15 cellular contexts compared by ENCODE assay signal in the genomic region with DNA sequence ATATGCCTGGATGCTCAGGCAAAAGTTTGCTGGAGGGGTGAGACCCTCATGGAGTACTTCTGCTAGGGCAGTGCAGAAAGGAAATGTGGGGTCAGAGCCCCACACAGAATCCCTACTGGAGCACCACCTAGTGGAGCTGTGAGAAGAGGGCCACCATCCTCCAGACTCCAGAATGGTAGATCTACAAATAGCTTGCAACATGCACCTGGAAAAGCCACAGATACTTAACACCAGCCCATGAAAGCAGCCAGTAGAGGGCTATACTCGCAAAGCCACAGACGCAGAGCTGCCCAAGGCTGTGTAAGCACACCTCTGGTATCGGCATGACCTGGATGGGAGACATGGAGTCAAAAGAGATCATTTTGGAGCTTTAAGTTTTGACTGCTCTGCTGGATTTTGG.
DNase-seq lines count a peak whose midpoint lies in the region; ATAC-seq and TF ChIP-seq lines count a peak whose summit lies in the region.
"Had no signal": no experiment of that assay in that cellular context is flagged by ENCODE, and none has a peak within 500 bp of the region (broad histone marks: within the 10 kb centered on the region; RNA-seq: fewer than 3 reads in every experiment).

No MANE protein-coding gene starts in this region.

- intact Hi-C loops in naive thymus-derived CD4-positive, alpha-beta T cell (cut with micrococcal nuclease) = no loop called here

- no peak overlapping the region for H2AFZ ChIP-seq in OCI-LY1 (ENCODE audit: low read length)
- H2AFZ ChIP-seq in MM.1S (ENCODE audit: low read length) = no peak overlapping the region
- H2AFZ ChIP-seq: PC-9 had no signal

- peaks cover 0 to 21% (median 8%) of the 10 kb centered on the region in 11 donors for H3K9me3 Mint-ChIP-seq in naive thymus-derived CD4-positive, alpha-beta T cell
- H3K9me3 Mint-ChIP-seq: activated T-helper 1 cell treated with anti-CD3 and anti-CD28 coated beads, Interleukin-12 subunit alpha, Interleukin-12 subunit beta, Interleukin-2, Interleukin-4 antibody, amounts not matched to agents 30 ng/mL and 10 ng/mL and 1 ng/mL, durations not matched to agents 14 hours and 24 hours and 36 hours had no signal

- POLR2A ChIA-PET in BJ (lab: Charles Lee) = no interaction called here
- POLR2A ChIA-PET in naive thymus-derived CD4-positive, alpha-beta T cell (lab: Charles Lee) = no interaction called here

- H3K9ac ChIP-seq in OCI-LY1 (ENCODE audit: low read length) (no peak overlapping the region), MM.1S (ENCODE audit: low read length) (no peak overlapping the region)

- CTCF ChIA-PET in BJ (lab: Yijun Ruan, JAX) = interaction anchor here (0.6 to 1.1 kb wide), 3 partner anchors 13 to 82 kb away, joined by 3 read pairs; no protein-coding TSS in a partner anchor
- CTCF ChIA-PET in naive thymus-derived CD4-positive, alpha-beta T cell (lab: Charles Lee) = no interaction called here

- H3K9me3 ChIP-seq in OCI-LY1 (ENCODE audit: low read length) (no peaks in the 10 kb centered on the region), MM.1S (replicated peaks; ENCODE audit: insufficient read depth, low read length) (no peaks in the 10 kb centered on the region)
- H3K9me3 ChIP-seq in naive thymus-derived CD4-positive, alpha-beta T cell (ENCODE audit: control insufficient read depth in 2 of 3, low read length in 3 of 3) = no peaks in the 10 kb centered on the region
- H3K9me3 ChIP-seq: BE2C had no signal

- TF ChIP-seq CTCF in BJ (IDR thresholded peaks at IDR 0.05; ENCODE audit: insufficient read depth, low read depth, low read length) = 0 out of 2 replicates have a peak, but pooled peaks have one; percentile 10
- TF ChIP-seq CTCF in GM12875 (IDR thresholded peaks at IDR 0.05; ENCODE audit: borderline replicate concordance, insufficient read depth, low read depth, low read length) = 0 out of 2 replicates have a peak, but pooled peaks have one; percentile 25
- TF ChIP-seq CTCF in OCI-LY1 (IDR thresholded peaks at IDR 0.05; ENCODE audit: low read length) = peak; percentile 22
- TF ChIP-seq CTCF in fibroblast of mammary gland (conservative IDR thresholded peaks at IDR 0.05; ENCODE audit: control insufficient read depth, insufficient read depth, low read depth, low read length) = peak; percentile 27
- TF ChIP-seq CTCF in MM.1S (IDR thresholded peaks at IDR 0.05; ENCODE audit: low read length) = no peak

- ATAC-seq in HG02642 (IDR thresholded peaks at IDR 0.05; ENCODE audit: poor library complexity, unreplicated experiment) = no peak
- ATAC-seq in naive thymus-derived CD4-positive, alpha-beta T cell = no peak

- H3K27me3 ChIP-seq in BJ (ENCODE audit: control insufficient read depth, insufficient read depth, low read length) = no peaks in the 10 kb centered on the region
- no peaks in the 10 kb centered on the region for H3K27me3 ChIP-seq in OCI-LY1 (ENCODE audit: insufficient read depth, low read length)
- H3K27me3 ChIP-seq in naive thymus-derived CD4-positive, alpha-beta T cell (ENCODE audit: control insufficient read depth in 2 of 2, insufficient read depth in 2 of 2, low read length in 2 of 2) = no peaks in the 10 kb centered on the region
- H3K27me3 ChIP-seq in MM.1S (replicated peaks; ENCODE audit: insufficient read depth, low read length) = no peaks in the 10 kb centered on the region
- H3K27me3 ChIP-seq: BE2C had no signal

- H3K4me1 Mint-ChIP-seq in naive thymus-derived CD4-positive, alpha-beta T cell = peaks cover 0 to 5% (median 3%) of the 10 kb centered on the region in 7 donors

- no peak overlapping the region for H3K4me2 ChIP-seq in OCI-LY1 (ENCODE audit: low read length)
- H3K4me2 ChIP-seq in MM.1S (ENCODE audit: low read depth, low read length) = no peak overlapping the region
- H3K4me2 ChIP-seq: PC-9 had no signal

- H3F3A ChIP-seq in OCI-LY1 (ENCODE audit: insufficient read depth, low read length) (no peaks in the 10 kb centered on the region), MM.1S (ENCODE audit: insufficient read depth, low read length) (no peaks in the 10 kb centered on the region)

- no peaks in the 10 kb centered on the region for H4K20me1 ChIP-seq in OCI-LY1 (ENCODE audit: insufficient read depth, low read length)
- H4K20me1 ChIP-seq in MM.1S (ENCODE audit: insufficient read depth, low read length) = no peaks in the 10 kb centered on the region

- no peaks in the 10 kb centered on the region for H3K36me3 ChIP-seq in BJ (ENCODE audit: control insufficient read depth, insufficient read depth, low read length)
- H3K36me3 ChIP-seq in OCI-LY1 (ENCODE audit: insufficient read depth, low read length) = no peaks in the 10 kb centered on the region
- no peaks in the 10 kb centered on the region for H3K36me3 ChIP-seq in naive thymus-derived CD4-positive, alpha-beta T cell (ENCODE audit: control insufficient read depth in 2 of 3, insufficient read depth in 3 of 3, low read length in 3 of 3)
- H3K36me3 ChIP-seq in MM.1S (replicated peaks; ENCODE audit: insufficient read depth, low read length) = no peaks in the 10 kb centered on the region
- H3K36me3 ChIP-seq: BE2C had no signal

- H3K4me3 ChIP-seq in BJ (ENCODE audit: low read depth, low read length) = no peak overlapping the region
- no peak overlapping the region for H3K4me3 ChIP-seq in GM12875 (ENCODE audit: low read depth, low read length)
- no peak overlapping the region for H3K4me3 ChIP-seq in OCI-LY1 (ENCODE audit: low read depth, low read length, poor library complexity, severe bottlenecking)
- no peak overlapping the region for H3K4me3 ChIP-seq in fibroblast of mammary gland (ENCODE audit: control insufficient read depth, low read depth, low read length)
- H3K4me3 ChIP-seq in naive thymus-derived CD4-positive, alpha-beta T cell (ENCODE audit: low read length) = no peak overlapping the region
- H3K4me3 ChIP-seq in MM.1S (ENCODE audit: low read length) = no peak overlapping the region
- H3K4me3 ChIP-seq: PC-9 had no signal

- H3K27ac ChIP-seq in OCI-LY1 (ENCODE audit: low read depth, low read length, poor library complexity, severe bottlenecking) (no peak overlapping the region), MM.1S (ENCODE audit: low read length) (no peak overlapping the region)
- no peak overlapping the region for H3K27ac ChIP-seq in naive thymus-derived CD4-positive, alpha-beta T cell (ENCODE audit: low read depth, low read length)
- H3K27ac ChIP-seq: PC-9 had no signal

- peaks cover 0 to 10% (median 0%) of the 10 kb centered on the region in 5 donors for H3K36me3 Mint-ChIP-seq in naive thymus-derived CD4-positive, alpha-beta T cell

- peaks cover 0 to 31% (median 18%) of the 10 kb centered on the region in 5 donors for H3K27me3 Mint-ChIP-seq in naive thymus-derived CD4-positive, alpha-beta T cell

- no peak overlapping the region for H3K27ac Mint-ChIP-seq in naive thymus-derived CD4-positive, alpha-beta T cell
- H3K27ac Mint-ChIP-seq: activated T-helper 1 cell treated with anti-CD3 and anti-CD28 coated beads, Interleukin-12 subunit alpha, Interleukin-12 subunit beta, Interleukin-2, Interleukin-4 antibody, amounts not matched to agents 30 ng/mL and 10 ng/mL and 1 ng/mL, durations not matched to agents 14 hours and 24 hours and 36 hours had no signal

- no peak for DNase-seq in BJ (ENCODE audit: low read depth)
- DNase-seq in fibroblast of mammary gland (ENCODE audit: low read depth) = no peak
- DNase-seq in naive thymus-derived CD4-positive, alpha-beta T cell = no peak
- no peak for DNase-seq in NCI-H2196 (lab: John Stamatoyannopoulos, UW; ENCODE audit: unreplicated experiment)
- no peak for DNase-seq in MM.1S
- DNase-seq: BE2C, DMS79 treated with DMSO at 0.1 percent for 48 hours, HCEC 1CT, KBM-7, mammary epithelial cell, PC-9 had no signal

- H3K79me2 ChIP-seq in OCI-LY1 (ENCODE audit: insufficient read depth, low read length) (no peaks in the 10 kb centered on the region), MM.1S (ENCODE audit: low read length) (no peaks in the 10 kb centered on the region)

- no peak overlapping the region for H3K4me3 Mint-ChIP-seq in naive thymus-derived CD4-positive, alpha-beta T cell
- H3K4me3 Mint-ChIP-seq: activated T-helper 1 cell treated with anti-CD3 and anti-CD28 coated beads, Interleukin-12 subunit alpha, Interleukin-12 subunit beta, Interleukin-2, Interleukin-4 antibody, amounts not matched to agents 30 ng/mL and 10 ng/mL and 1 ng/mL, durations not matched to agents 14 hours and 24 hours and 36 hours had no signal

- H3K9me2 ChIP-seq in OCI-LY1 (ENCODE audit: low read depth, low read length) = no peaks in the 10 kb centered on the region
- no peaks in the 10 kb centered on the region for H3K9me2 ChIP-seq in MM.1S (replicated peaks; ENCODE audit: insufficient read depth, low read length)

- H3K4me1 ChIP-seq in OCI-LY1 (ENCODE audit: insufficient read depth, low read length, severe bottlenecking) = no peaks in the 10 kb centered on the region
- peaks cover 0 to 4% of the 10 kb centered on the region in 2 donors for H3K4me1 ChIP-seq in naive thymus-derived CD4-positive, alpha-beta T cell (ENCODE audit: control insufficient read depth in 2 of 2, insufficient read depth in 2 of 2, low read length in 2 of 2)
- H3K4me1 ChIP-seq in MM.1S (ENCODE audit: low read length) = no peaks in the 10 kb centered on the region
- H3K4me1 ChIP-seq: BE2C had no signal
